ENCODE assay signal across 22 cellular contexts in genomic region chr14:104558231-104559042, GRCh38. TPM values are rescaled to one million over a fixed set of nuclear protein-coding genes. Genes with fewer than 3 reads are reported as not detected.
"Had no signal": no experiment of that assay in that cellular context is flagged by ENCODE, and none has a peak within 500 bp of the region (broad histone marks: within the 10 kb centered on the region; RNA-seq: fewer than 3 reads in every experiment).

No MANE protein-coding gene starts in this region.

- ATAC-seq: activated naive CD8-positive, alpha-beta T cell treated with anti-CD3 and anti-CD28 coated beads, Interleukin-2, amount 50 U/mL, for 24 hours; gastrocnemius medialis; stimulated activated naive B cell treated with anti-CD40 and anti-IgM and Interleukin-4, amounts not matched to agents 10 μg/mL and 1 μg/mL and 100 μg/mL, for 72 hours had no signal

- H3K4me1 ChIP-seq: ascending aorta, gastrocnemius medialis had no signal

- H3K27me3 ChIP-seq: ascending aorta had no signal

- H3K36me3 ChIP-seq: ascending aorta, gastrocnemius medialis, tibial nerve had no signal

- H3K36me3 Mint-ChIP-seq: stimulated activated naive B cell treated with anti-CD40 and anti-IgM and Interleukin-4, amounts not matched to agents 10 μg/mL and 1 μg/mL and 100 μg/mL, for 72 hours had no signal

- H3K27ac Mint-ChIP-seq: activated naive CD8-positive, alpha-beta T cell treated with anti-CD3 and anti-CD28 coated beads, Interleukin-2, amount 50 U/mL, for 24 hours; activated T-helper 1 cell treated with anti-CD3 and anti-CD28 coated beads, Interleukin-12 subunit alpha, Interleukin-12 subunit beta, Interleukin-2, Interleukin-4 antibody, amounts not matched to agents 30 ng/mL and 10 ng/mL and 1 ng/mL, durations not matched to agents 14 hours and 24 hours and 36 hours; endodermal cell; stimulated activated naive B cell treated with anti-CD40 and anti-IgM and Interleukin-4, amounts not matched to agents 10 μg/mL and 1 μg/mL and 100 μg/mL, for 72 hours; T-helper 2 cell treated with Interferon-gamma antibody and Interleukin-4, amounts not matched to agents 5 μg/mL and 100 μg/mL, for 36 hours had no signal

- H3K4me3 Mint-ChIP-seq: activated naive CD8-positive, alpha-beta T cell treated with anti-CD3 and anti-CD28 coated beads, Interleukin-2, amount 50 U/mL, for 24 hours; activated T-helper 1 cell treated with anti-CD3 and anti-CD28 coated beads, Interleukin-12 subunit alpha, Interleukin-12 subunit beta, Interleukin-2, Interleukin-4 antibody, amounts not matched to agents 30 ng/mL and 10 ng/mL and 1 ng/mL, durations not matched to agents 14 hours and 24 hours and 36 hours; endodermal cell; stimulated activated naive B cell treated with anti-CD40 and anti-IgM and Interleukin-4, amounts not matched to agents 10 μg/mL and 1 μg/mL and 100 μg/mL, for 72 hours; T-helper 2 cell treated with Interferon-gamma antibody and Interleukin-4, amounts not matched to agents 5 μg/mL and 100 μg/mL, for 36 hours had no signal

- H3K27ac ChIP-seq: ascending aorta, gastrocnemius medialis, skin epidermis, tibial nerve had no signal

- DNase-seq: activated CD4-positive, alpha-beta T cell treated with anti-CD3 and anti-CD28 coated beads, Interleukin-2, amount 50 U/mL, for 1 hour; activated naive CD4-positive, alpha-beta T cell; activated naive CD8-positive, alpha-beta T cell treated with anti-CD3 and anti-CD28 coated beads, Interleukin-2, amount 50 U/mL, for 24 hours; endodermal cell; erythroblast; gastrocnemius medialis; islet precursor cell; stimulated activated CD4-positive, alpha-beta T cell treated with anti-CD3 and anti-CD28 coated beads, Interleukin-15, amount 100 ng/mL, for 24 hours; stimulated activated CD4-positive, alpha-beta T cell treated with anti-CD3 and anti-CD28 coated beads, Interleukin-4, amount 100 ng/mL, for 1 hour; stimulated activated naive B cell treated with anti-CD40 and anti-IgM and Interleukin-4, amounts not matched to agents 10 μg/mL and 1 μg/mL and 100 μg/mL, for 72 hours; substantia nigra had no signal

- H3K4me3 ChIP-seq: ascending aorta, gastrocnemius medialis, skin epidermis, tibial nerve had no signal

- H3K9me3 Mint-ChIP-seq: activated naive CD8-positive, alpha-beta T cell treated with anti-CD3 and anti-CD28 coated beads, Interleukin-2, amount 50 U/mL, for 24 hours; activated T-helper 1 cell treated with anti-CD3 and anti-CD28 coated beads, Interleukin-12 subunit alpha, Interleukin-12 subunit beta, Interleukin-2, Interleukin-4 antibody, amounts not matched to agents 30 ng/mL and 10 ng/mL and 1 ng/mL, durations not matched to agents 14 hours and 24 hours and 36 hours; endodermal cell; stimulated activated naive B cell treated with anti-CD40 and anti-IgM and Interleukin-4, amounts not matched to agents 10 μg/mL and 1 μg/mL and 100 μg/mL, for 72 hours; T-helper 2 cell treated with Interferon-gamma antibody and Interleukin-4, amounts not matched to agents 5 μg/mL and 100 μg/mL, for 36 hours had no signal

- H3K9me3 ChIP-seq: ascending aorta, gastrocnemius medialis, tibial nerve had no signal

- H3K27me3 Mint-ChIP-seq: activated naive CD8-positive, alpha-beta T cell treated with anti-CD3 and anti-CD28 coated beads, Interleukin-2, amount 50 U/mL, for 24 hours had no signal

- H3K4me1 Mint-ChIP-seq: activated naive CD8-positive, alpha-beta T cell treated with anti-CD3 and anti-CD28 coated beads, Interleukin-2, amount 50 U/mL, for 24 hours; endodermal cell had no signal

RNA-seq across cellular contexts. Expression of gene C14orf180, which starts 21.1 kb away (rescaled TPM):
- total RNA-seq: activated CD8-positive, alpha-beta memory T cell treated with anti-CD3 and anti-CD28 coated beads for 36 hours; activated T-helper 1 cell treated with anti-CD3 and anti-CD28 coated beads, Interleukin-12 subunit alpha, Interleukin-12 subunit beta, Interleukin-2, Interleukin-4 antibody, amounts not matched to agents 30 ng/mL and 10 ng/mL and 1 ng/mL, durations not matched to agents 14 hours and 24 hours and 36 hours; bronchial epithelial cell; dermis microvascular lymphatic vessel endothelial cell; endodermal cell; osteocyte; pulmonary artery endothelial cell had no signal

RNA-seq across cellular contexts. Expression of gene TMEM179, which starts 46.1 kb away (rescaled TPM):
- total RNA-seq: activated CD8-positive, alpha-beta memory T cell treated with anti-CD3 and anti-CD28 coated beads for 36 hours; ascending aorta; bronchial epithelial cell; gastrocnemius medialis; mesenteric fat pad; osteocyte had no signal
